Comparison of ENCODE assay signal across 23 cellular contexts in genomic region chrX:103626855-103627254, GRCh38. TPM values are rescaled to one million over a fixed set of nuclear protein-coding genes. Genes with fewer than 3 reads are reported as not detected.
DNase-seq lines count a peak whose midpoint lies in the region; ATAC-seq, FAIRE-seq and TF ChIP-seq lines count a peak whose summit lies in the region.
"Had no signal": no experiment of that assay in that cellular context is flagged by ENCODE, and none has a peak within 500 bp of the region (broad histone marks: within the 10 kb centered on the region; RNA-seq: fewer than 3 reads in every experiment).

No MANE protein-coding gene starts in this region.

- no peak for FAIRE-seq in bronchial epithelial cell (lab: Jason Lieb, UNC)

- H4K20me1 ChIP-seq in neural progenitor cell (ENCODE audit: low read depth), result no peaks in the 10 kb centered on the region

- H3K4me3 Mint-ChIP-seq in HFFc6 (peak overlapping the region; percentile 73), nephron (peak overlapping the region; percentile 16 to 57 (median 57)), neural progenitor cell (no peak overlapping the region)
- H3K4me3 Mint-ChIP-seq: activated CD4-positive, alpha-beta memory T cell treated with anti-CD3 and anti-CD28 coated beads, Interleukin-2, amount 10 ng/mL, durations not matched to agents 7 days and 5 days; activated naive CD4-positive, alpha-beta T cell treated with anti-CD3 and anti-CD28 coated beads, Interleukin-2, amount 50 U/mL, for 24 hours; activated T-cell treated with anti-CD3 and anti-CD28 coated beads, Interleukin-2, amount 50 U/mL, for 4 hours; CD14-positive monocyte; T-helper 2 cell treated with Interferon-gamma antibody and Interleukin-4, amounts not matched to agents 5 μg/mL and 100 μg/mL, for 36 hours had no signal

- H3K36me3 Mint-ChIP-seq in HFFc6 (ENCODE audit: low read depth) (peaks cover 5% of the 10 kb centered on the region; the same call in 1 of the 2 replicates), nephron (ENCODE audit: low read depth) (peaks cover 6% of the 10 kb centered on the region), neural progenitor cell (no peaks in the 10 kb centered on the region)
- H3K36me3 Mint-ChIP-seq: activated naive CD4-positive, alpha-beta T cell treated with anti-CD3 and anti-CD28 coated beads, Interleukin-2, amount 50 U/mL, for 24 hours; CD14-positive monocyte had no signal

- H3K9me3 ChIP-seq in neural progenitor cell (ENCODE audit: low read depth), result no peaks in the 10 kb centered on the region
- H3K9me3 ChIP-seq: lower lobe of right lung had no signal

- H3K27me3 ChIP-seq in ACC112 (ENCODE audit: insufficient read depth, low read length) (no peaks in the 10 kb centered on the region), bronchial epithelial cell (ENCODE audit: control insufficient read depth, insufficient read depth, low read length) (no peaks in the 10 kb centered on the region), neural progenitor cell (no peaks in the 10 kb centered on the region)

- H3K4me2 ChIP-seq in neural progenitor cell, result no peak overlapping the region

- H3K4me1 ChIP-seq in ACC112 (ENCODE audit: control insufficient read depth, insufficient read depth, low read length, unreplicated experiment) (peaks cover 19% of the 10 kb centered on the region), neural progenitor cell (peaks cover 19% of the 10 kb centered on the region)

- H3K27ac Mint-ChIP-seq in HFFc6 (peak overlapping the region; percentile 82), nephron (peak overlapping the region in 2 of 3 experiments; percentile 34 to 44), neural progenitor cell (no peak overlapping the region)
- H3K27ac Mint-ChIP-seq: activated CD4-positive, alpha-beta memory T cell treated with anti-CD3 and anti-CD28 coated beads, Interleukin-2, amount 10 ng/mL, durations not matched to agents 7 days and 5 days; CD14-positive monocyte; T-helper 2 cell treated with Interferon-gamma antibody and Interleukin-4, amounts not matched to agents 5 μg/mL and 100 μg/mL, for 36 hours had no signal

- TF ChIP-seq CTCF in HFFc6 (IDR thresholded peaks at IDR 0.05), result no peak
- TF ChIP-seq CTCF in bronchial epithelial cell (IDR thresholded peaks at IDR 0.05; ENCODE audit: insufficient read depth, low read length, severe bottlenecking), result no peak
- TF ChIP-seq CTCF in nephron (IDR thresholded peaks at IDR 0.05; ENCODE audit: unreplicated experiment in 3 of 3), result no peak
- no peak for TF ChIP-seq CTCF in neural progenitor cell (IDR thresholded peaks at IDR 0.05)

- H3K4me3 ChIP-seq in ACC112 (ENCODE audit: low read depth, low read length) (peak overlapping the region; percentile 49; the same call in 1 of the 2 replicates), bronchial epithelial cell (ENCODE audit: low read depth, low read length) (no peak overlapping the region), neural progenitor cell (no peak overlapping the region)
- H3K4me3 ChIP-seq: lower lobe of right lung had no signal

- ATAC-seq in GM18502 (IDR thresholded peaks at IDR 0.05; ENCODE audit: poor library complexity, unreplicated experiment) (no peak), HG03432 (IDR thresholded peaks at IDR 0.05; ENCODE audit: unreplicated experiment) (no peak)
- ATAC-seq: lower lobe of right lung, right cardiac atrium had no signal

- H3K4me1 Mint-ChIP-seq in HFFc6 (ENCODE audit: low read depth) (peaks cover 38% of the 10 kb centered on the region), nephron (peaks cover 25% of the 10 kb centered on the region), neural progenitor cell (peaks cover 46% of the 10 kb centered on the region)

- peak overlapping the region; percentile 72 for H3K27ac ChIP-seq in ACC112 (ENCODE audit: low read depth, low read length)
- no peak overlapping the region for H3K27ac ChIP-seq in neural progenitor cell
- H3K27ac ChIP-seq: lower lobe of right lung had no signal

- peaks cover 38% of the 10 kb centered on the region for H3K79me2 ChIP-seq in ACC112 (ENCODE audit: control insufficient read depth, insufficient read depth, low read length, unreplicated experiment)
- peaks cover 10% of the 10 kb centered on the region for H3K79me2 ChIP-seq in neural progenitor cell (ENCODE audit: low read depth)

- H3K27me3 Mint-ChIP-seq in HFFc6 (ENCODE audit: insufficient read depth), result no peaks in the 10 kb centered on the region
- no peaks in the 10 kb centered on the region for H3K27me3 Mint-ChIP-seq in nephron (ENCODE audit: low read depth)
- H3K27me3 Mint-ChIP-seq in neural progenitor cell (ENCODE audit: insufficient read depth, low read depth), result peaks cover 5% of the 10 kb centered on the region
- H3K27me3 Mint-ChIP-seq: activated CD4-positive, alpha-beta memory T cell treated with anti-CD3 and anti-CD28 coated beads, Interleukin-2, amount 10 ng/mL, durations not matched to agents 7 days and 5 days; activated naive CD4-positive, alpha-beta T cell treated with anti-CD3 and anti-CD28 coated beads, Interleukin-2, amount 50 U/mL, for 24 hours had no signal

- DNase-seq in HFFc6 (peak; percentile 47), bronchial epithelial cell (ENCODE audit: low read depth) (peak; percentile 83), neural progenitor cell (ENCODE audit: low spot score) (no peak), hypothalamus (lab: John Stamatoyannopoulos, UW) (no peak)
- DNase-seq: activated CD4-positive, alpha-beta memory T cell treated with anti-CD3 and anti-CD28 coated beads, Interleukin-2, amount 10 ng/mL, durations not matched to agents 7 days and 5 days; activated T-cell treated with anti-CD3 and anti-CD28 coated beads, Interleukin-2, amount 50 U/mL, for 4 hours; aorta; GDM1; islet precursor cell; KG1; lower lobe of right lung; NCI-H1694 treated with DMSO at 0.1 percent for 48 hours; NCI-H345; right cardiac atrium; stimulated activated CD4-positive, alpha-beta T cell treated with anti-CD3 and anti-CD28 coated beads, Interleukin-15, amount 100 ng/mL, for 24 hours; substantia nigra had no signal

- H3K9me3 Mint-ChIP-seq in HFFc6 (no peaks in the 10 kb centered on the region), nephron (no peaks in the 10 kb centered on the region), neural progenitor cell (no peaks in the 10 kb centered on the region)
- H3K9me3 Mint-ChIP-seq: activated CD4-positive, alpha-beta memory T cell treated with anti-CD3 and anti-CD28 coated beads, Interleukin-2, amount 10 ng/mL, durations not matched to agents 7 days and 5 days; activated naive CD4-positive, alpha-beta T cell treated with anti-CD3 and anti-CD28 coated beads, Interleukin-2, amount 50 U/mL, for 24 hours; activated T-cell treated with anti-CD3 and anti-CD28 coated beads, Interleukin-2, amount 50 U/mL, for 4 hours; CD14-positive monocyte; T-helper 2 cell treated with Interferon-gamma antibody and Interleukin-4, amounts not matched to agents 5 μg/mL and 100 μg/mL, for 36 hours had no signal

- H3F3A ChIP-seq in neural progenitor cell (ENCODE audit: low read depth), result peaks cover 29% of the 10 kb centered on the region

- H3K36me3 ChIP-seq in ACC112 (ENCODE audit: insufficient read depth, low read length) (peaks cover 3% of the 10 kb centered on the region; the same call in 1 of the 2 replicates), bronchial epithelial cell (ENCODE audit: control insufficient read depth, insufficient read depth, low read length) (no peaks in the 10 kb centered on the region), neural progenitor cell (no peaks in the 10 kb centered on the region)
- H3K36me3 ChIP-seq: lower lobe of right lung had no signal

- no peak overlapping the region for H3K9ac ChIP-seq in neural progenitor cell

- H2AFZ ChIP-seq in ACC112 (ENCODE audit: low read length, unreplicated experiment) (no peak overlapping the region), neural progenitor cell (replicated peaks) (no peak overlapping the region)

RNA-seq across cellular contexts. Expression of gene TCEAL1, which starts 1.9 kb away (rescaled TPM):
- total RNA-seq in HFFc6 (2021; fragmentation: NEBNext Ultra II Directional; extraction: Animal tissue kit (Norgen Biotek cat#: 25700)), result 10 to 100 TPM; 33.4 to 36.8 (median 35.9) TPM
- total RNA-seq in bronchial epithelial cell (10.5 and 11.3 TPM in 2 replicates), neural progenitor cell (ENCODE audit: low replicate concordance) (15.4 and 17.0 TPM in 2 replicates)

RNA-seq across cellular contexts. Expression of gene TCEAL3, which starts 19.1 kb away (rescaled TPM):
- total RNA-seq in HFFc6 (2021; fragmentation: NEBNext Ultra II Directional; extraction: Animal tissue kit (Norgen Biotek cat#: 25700)), result 10 to 100 TPM; 54.3 to 75.5 (median 62.7) TPM
- total RNA-seq in bronchial epithelial cell (3.7 and 8.4 TPM in 2 replicates), neural progenitor cell (ENCODE audit: low replicate concordance) (12.0 and 12.3 TPM in 2 replicates)

RNA-seq across cellular contexts. Expression of gene TCEAL4, which starts 41.5 kb away (rescaled TPM):
- total RNA-seq in HFFc6 (2021; fragmentation: NEBNext Ultra II Directional; extraction: Animal tissue kit (Norgen Biotek cat#: 25700)), result 100 to 1,000 TPM in 5 of 6 experiments, 10 to 100 TPM in 1; 92.4 to 119 (median 118) TPM
- total RNA-seq in bronchial epithelial cell (23.4 and 43.9 TPM in 2 replicates), neural progenitor cell (ENCODE audit: low replicate concordance) (40.3 and 48.7 TPM in 2 replicates)

RNA-seq across cellular contexts. Expression of gene MORF4L2, which starts 59.6 kb away (rescaled TPM):
- total RNA-seq in HFFc6 (2021; fragmentation: NEBNext Ultra II Directional; extraction: Animal tissue kit (Norgen Biotek cat#: 25700)), result 100 to 1,000 TPM; 529 to 650 (median 569) TPM
- 414 and 422 TPM in 2 replicates for total RNA-seq in bronchial epithelial cell
- total RNA-seq in neural progenitor cell (ENCODE audit: low replicate concordance), result 879 and 1,394 TPM in 2 replicates

Comparison
In these comparisons a context has a peak if more than half of its experiments do, and no peak if none do; other contexts are left out.
1. DNase-seq: peak in HFFc6 (single experiment) and bronchial epithelial cell (single experiment); none in neural progenitor cell (single experiment) and hypothalamus (0 of 51).